Comparison of ENCODE assay signal across 14 cellular contexts in the genomic region with DNA sequence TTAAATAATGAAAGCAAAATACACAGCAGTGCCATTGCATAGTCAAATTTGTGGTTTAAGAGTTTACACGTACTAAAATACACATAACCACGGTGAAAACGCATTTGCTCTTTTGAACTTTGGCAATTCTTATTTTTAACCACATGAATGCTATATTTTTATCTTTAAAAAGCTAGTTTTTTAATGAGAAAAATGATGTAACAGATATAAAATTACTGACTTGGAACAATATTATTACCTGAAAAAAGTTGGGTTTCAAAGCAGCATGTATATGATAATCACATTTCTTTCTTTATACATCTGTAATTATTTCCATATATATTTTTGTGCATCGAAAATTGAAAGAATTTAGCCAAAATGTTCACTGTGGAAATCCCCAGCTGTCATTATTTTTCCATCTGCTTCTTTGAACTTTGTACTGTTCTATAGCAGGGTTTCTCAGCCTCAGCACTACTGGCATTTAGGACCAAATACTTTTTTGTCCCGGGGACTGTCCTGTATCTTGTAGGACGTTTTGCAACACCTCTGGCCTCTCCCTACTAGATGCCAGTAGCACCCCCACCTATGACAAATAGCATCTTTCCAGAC.
DNase-seq lines count a peak whose midpoint lies in the region; ATAC-seq, FAIRE-seq and TF ChIP-seq lines count a peak whose summit lies in the region.
"Had no signal": no experiment of that assay in that cellular context is flagged by ENCODE, and none has a peak within 500 bp of the region (broad histone marks: within the 10 kb centered on the region; RNA-seq: fewer than 3 reads in every experiment).

No MANE protein-coding gene starts in this region.

- H3K36me3 Mint-ChIP-seq in activated naive CD4-positive, alpha-beta T cell treated with anti-CD3 and anti-CD28 coated beads for 36 hours (ENCODE audit: low read depth) = no peaks in the 10 kb centered on the region
- no peaks in the 10 kb centered on the region for H3K36me3 Mint-ChIP-seq in stimulated activated naive CD8-positive, alpha-beta T cell treated with anti-CD3 and anti-CD28 coated beads, Interleukin-15, Interleukin-2, amounts not matched to agents 100 ng/mL and 50 ng/mL, for 24 hours (ENCODE audit: low read depth)
- H3K36me3 Mint-ChIP-seq: natural killer cell had no signal

- ATAC-seq in GM21367 (IDR thresholded peaks at IDR 0.05; ENCODE audit: unreplicated experiment) = peak; percentile 47

- no peak overlapping the region for H3K4me3 ChIP-seq in OCI-LY7 (ENCODE audit: low read depth, low read length, poor library complexity, severe bottlenecking)
- H3K4me3 ChIP-seq: esophagus squamous epithelium, left ventricle myocardium inferior, SJSA1 had no signal

- H3K4me1 ChIP-seq in OCI-LY7 (ENCODE audit: insufficient read depth, low read length, poor library complexity, severe bottlenecking) = peaks cover 9% of the 10 kb centered on the region
- H3K4me1 ChIP-seq: esophagus squamous epithelium, left ventricle myocardium inferior had no signal

- no TSS peak for BruUV-seq in OCI-LY7 (replicated peaks; lab: Mats Ljungman, UMichigan)

- TF ChIP-seq CTCF in OCI-LY7 (conservative IDR thresholded peaks at IDR 0.05; ENCODE audit: low read length) = no peak

- H3K79me2 ChIP-seq in OCI-LY7 (ENCODE audit: insufficient read depth, low read depth, low read length) = no peaks in the 10 kb centered on the region

- peak overlapping the region; percentile 33 for H3K4me2 ChIP-seq in OCI-LY7 (ENCODE audit: low read length)

- no peaks in the 10 kb centered on the region for H3K9me3 Mint-ChIP-seq in activated naive CD4-positive, alpha-beta T cell treated with anti-CD3 and anti-CD28 coated beads for 36 hours
- no peaks in the 10 kb centered on the region for H3K9me3 Mint-ChIP-seq in stimulated activated naive CD8-positive, alpha-beta T cell treated with anti-CD3 and anti-CD28 coated beads, Interleukin-15, Interleukin-2, amounts not matched to agents 100 ng/mL and 50 ng/mL, for 24 hours
- H3K9me3 Mint-ChIP-seq: natural killer cell had no signal

- no peaks in the 10 kb centered on the region for H3K9me2 ChIP-seq in OCI-LY7 (ENCODE audit: insufficient read depth, low read length)

- FAIRE-seq in urothelium cell line (lab: Jason Lieb, UNC) = no peak

- H3K9me3 ChIP-seq in OCI-LY7 (ENCODE audit: low read length) = no peaks in the 10 kb centered on the region
- H3K9me3 ChIP-seq: esophagus squamous epithelium, left ventricle myocardium inferior, SJSA1 had no signal

- no peaks in the 10 kb centered on the region for H3K36me3 ChIP-seq in OCI-LY7 (ENCODE audit: insufficient read depth, low read length)
- H3K36me3 ChIP-seq: esophagus squamous epithelium, left ventricle myocardium inferior, SJSA1 had no signal

- CTCF ChIA-PET in activated naive CD4-positive, alpha-beta T cell treated with anti-CD3 and anti-CD28 coated beads for 36 hours (lab: Charles Lee) = interaction anchor here (1.8 kb wide), 1 partner anchor 161 kb away, joined by 10 read pairs; no protein-coding TSS in a partner anchor
- CTCF ChIA-PET in OCI-LY7 (lab: Charles Lee; ENCODE audit: unreplicated experiment) = no interaction called here

- POLR2A ChIA-PET in OCI-LY7 (lab: Charles Lee) = interaction anchor here (0.6 to 1.0 kb wide), 3 partner anchors 12 to 288 kb away, joined by 3 to 4 read pairs (median 3); no protein-coding TSS in a partner anchor

- H3K27me3 Mint-ChIP-seq in activated naive CD4-positive, alpha-beta T cell treated with anti-CD3 and anti-CD28 coated beads for 36 hours (ENCODE audit: low read depth) = no peaks in the 10 kb centered on the region
- no peaks in the 10 kb centered on the region for H3K27me3 Mint-ChIP-seq in stimulated activated naive CD8-positive, alpha-beta T cell treated with anti-CD3 and anti-CD28 coated beads, Interleukin-15, Interleukin-2, amounts not matched to agents 100 ng/mL and 50 ng/mL, for 24 hours

- H2AFZ ChIP-seq in OCI-LY7 (ENCODE audit: low read length) = no peak overlapping the region

- no peaks in the 10 kb centered on the region for H4K20me1 ChIP-seq in OCI-LY7 (ENCODE audit: insufficient read depth, low read length)

- DNase-seq in activated naive CD4-positive, alpha-beta T cell treated with anti-CD3 and anti-CD28 coated beads for 36 hours = peak; percentile 49
- no peak for DNase-seq in activated naive CD4-positive, alpha-beta T cell (lab: John Stamatoyannopoulos, UW)
- DNase-seq in OCI-LY7 (ENCODE audit: low spot score) (no peak), urothelium cell line (ENCODE audit: low spot score) (no peak), middle frontal gyrus (ENCODE audit: extremely low spot score, low spot score) (no peak), HuH-7.5 (ENCODE audit: low spot score) (no peak)
- DNase-seq: esophagus squamous epithelium; left ventricle myocardium inferior; natural killer cell; NK-92 treated with Interleukin-12 subunit alpha and Interleukin-12 subunit beta, amount 100 ng/mL, for 24 hours; stimulated activated naive CD4-positive, alpha-beta T cell had no signal

- H3K27ac Mint-ChIP-seq in activated naive CD4-positive, alpha-beta T cell treated with anti-CD3 and anti-CD28 coated beads for 36 hours = peak overlapping the region; percentile 86
- peak overlapping the region; percentile 70 for H3K27ac Mint-ChIP-seq in stimulated activated naive CD8-positive, alpha-beta T cell treated with anti-CD3 and anti-CD28 coated beads, Interleukin-15, Interleukin-2, amounts not matched to agents 100 ng/mL and 50 ng/mL, for 24 hours
- H3K27ac Mint-ChIP-seq: natural killer cell had no signal

- H3K4me1 Mint-ChIP-seq in activated naive CD4-positive, alpha-beta T cell treated with anti-CD3 and anti-CD28 coated beads for 36 hours (ENCODE audit: low read depth) = peaks cover 26% of the 10 kb centered on the region
- H3K4me1 Mint-ChIP-seq in stimulated activated naive CD8-positive, alpha-beta T cell treated with anti-CD3 and anti-CD28 coated beads, Interleukin-15, Interleukin-2, amounts not matched to agents 100 ng/mL and 50 ng/mL, for 24 hours (ENCODE audit: low read depth) = peaks cover 23% of the 10 kb centered on the region

- no peak overlapping the region for H3K27ac ChIP-seq in OCI-LY7 (ENCODE audit: low read depth, low read length, poor library complexity, severe bottlenecking)
- H3K27ac ChIP-seq: esophagus squamous epithelium, left ventricle myocardium inferior, SJSA1 had no signal

- H3K4me3 Mint-ChIP-seq in activated naive CD4-positive, alpha-beta T cell treated with anti-CD3 and anti-CD28 coated beads for 36 hours = no peak overlapping the region
- no peak overlapping the region for H3K4me3 Mint-ChIP-seq in stimulated activated naive CD8-positive, alpha-beta T cell treated with anti-CD3 and anti-CD28 coated beads, Interleukin-15, Interleukin-2, amounts not matched to agents 100 ng/mL and 50 ng/mL, for 24 hours
- H3K4me3 Mint-ChIP-seq: natural killer cell had no signal

- intact Hi-C loops in activated naive CD4-positive, alpha-beta T cell treated with anti-CD3 and anti-CD28 coated beads for 36 hours (cut with micrococcal nuclease) = loop anchor here (1.0 kb wide), 2 partner anchors 23 to 158 kb away; no protein-coding TSS in a partner anchor
- intact Hi-C loops in OCI-LY7 (cut with micrococcal nuclease; ENCODE audit: unreplicated experiment) = no loop called here
